In the genomic region with DNA sequence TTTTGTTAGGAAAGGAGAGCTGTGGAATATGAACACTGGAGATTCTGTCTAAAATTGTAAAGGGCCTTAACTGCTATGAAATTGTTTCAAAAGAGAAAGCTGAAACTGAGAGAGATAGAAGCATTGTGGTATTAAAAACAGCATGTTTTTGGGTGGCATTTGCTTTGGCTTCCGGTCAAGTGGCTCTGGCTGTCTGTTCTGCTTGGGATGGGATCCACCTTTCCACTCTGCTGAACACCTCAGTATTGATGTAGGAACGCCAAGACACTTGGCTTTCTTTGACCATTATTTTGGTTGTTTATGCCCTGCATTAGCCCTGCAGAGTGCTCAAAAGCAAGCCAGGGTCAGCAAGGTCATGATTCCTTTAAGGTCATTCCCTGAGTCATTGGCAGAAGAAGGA, we compare ENCODE assay signal across 28 cellular contexts.
"Had no signal": no experiment of that assay in that cellular context is flagged by ENCODE, and none has a peak within 500 bp of the region (broad histone marks: within the 10 kb centered on the region; RNA-seq: fewer than 3 reads in every experiment).

No MANE protein-coding gene starts in this region.

- H3K27me3 Mint-ChIP-seq: dendritic cell treated with granulocyte-macrophage colony-stimulating factor and Interleukin-4, amounts not matched to agents 40 ng/mL and 50 ng/mL, for 4 days; type B pancreatic cell had no signal

- H3K36me3 ChIP-seq: colonic mucosa, gastroesophageal sphincter, neutrophil, tibial artery had no signal

- DNase-seq: colonic mucosa; effector CD8-positive, alpha-beta T cell; endodermal cell; foreskin keratinocyte; heart left ventricle; kidney; mammary epithelial cell; natural killer cell; pancreas; retina; stimulated activated CD4-positive, alpha-beta T cell treated with anti-CD3 and anti-CD28 coated beads, Interleukin-12 subunit alpha, Interleukin-12 subunit beta, amount 100 ng/mL, for 4 hours; stimulated activated CD4-positive, alpha-beta T cell treated with anti-CD3 and anti-CD28 coated beads, Interleukin-1b, Interleukin-23, amount 100 ng/mL, for 48 hours; stimulated activated CD4-positive, alpha-beta T cell treated with anti-CD3 and anti-CD28 coated beads, Interleukin-4, amount 100 ng/mL, for 1 hour; stimulated activated CD8-positive, alpha-beta memory T cell treated with anti-CD3 and anti-CD28 coated beads, Interleukin-4, amount 100 ng/mL, for 48 hours; stimulated activated naive CD4-positive, alpha-beta T cell treated with Interleukin-2 at 50 U/mL for 16 hours; stomach; tibial artery had no signal

- ATAC-seq: esophagus mucosa, foreskin keratinocyte, gastroesophageal sphincter, heart left ventricle, left lobe of liver, natural killer cell, pancreas, sciatic nerve had no signal

- H3K9me3 ChIP-seq: colonic mucosa, gastroesophageal sphincter, heart left ventricle, neutrophil, pancreas, stomach, tibial artery had no signal

- H3K4me3 ChIP-seq: colonic mucosa, gastroesophageal sphincter, heart left ventricle, hepatocyte, pancreas, smooth muscle cell, stomach, tibial artery had no signal

- H3K9me3 Mint-ChIP-seq: dendritic cell treated with granulocyte-macrophage colony-stimulating factor and Interleukin-4, amounts not matched to agents 40 ng/mL and 50 ng/mL, for 4 days; endodermal cell; natural killer cell; neural crest cell had no signal

- H3K4me1 ChIP-seq: colonic mucosa, foreskin keratinocyte, gastroesophageal sphincter, pancreas, stomach had no signal

- H3K27me3 ChIP-seq: colonic mucosa, foreskin keratinocyte, gastroesophageal sphincter, heart left ventricle, hepatocyte, neutrophil, pancreas, stomach, tibial artery had no signal

- H3K27ac ChIP-seq: colonic mucosa, epithelial cell of prostate, foreskin keratinocyte, gastroesophageal sphincter, heart left ventricle, hepatocyte, neutrophil, pancreas, stomach, tibial artery had no signal

- H3K27ac Mint-ChIP-seq: dendritic cell treated with granulocyte-macrophage colony-stimulating factor and Interleukin-4, amounts not matched to agents 40 ng/mL and 50 ng/mL, for 4 days; endodermal cell; natural killer cell; type B pancreatic cell had no signal

- H3K4me3 Mint-ChIP-seq: dendritic cell treated with granulocyte-macrophage colony-stimulating factor and Interleukin-4, amounts not matched to agents 40 ng/mL and 50 ng/mL, for 4 days; endodermal cell; natural killer cell; neural crest cell; type B pancreatic cell had no signal
